Comparison of ENCODE assay signal across 1 cellular context in genomic region chr5:34526682-34527305, GRCh38.
TF ChIP-seq lines count a peak whose summit lies in the region.

No MANE protein-coding gene starts in this region.

TF ChIP-seq in K562, 482 proteins besides CTCF, POLR2A, EP300 and RAD21 (continued from another document and continues in another):
- peak; percentile 73; the same call in 1 of the 2 replicates for TF ChIP-seq CTBP1 (IDR thresholded peaks at IDR 0.05; ENCODE audit: borderline replicate concordance)
- TF ChIP-seq MTA1 (IDR thresholded peaks at IDR 0.05; ENCODE audit: borderline replicate concordance), result no peak
- no peak for TF ChIP-seq HMG20B (CRISPR knock-in tag; IDR thresholded peaks at IDR 0.05)
- no peak for TF ChIP-seq TAF15 (IDR thresholded peaks at IDR 0.05; ENCODE audit: low read depth, low read length)
- no peak for TF ChIP-seq ZNF143 (CRISPR knock-in tag; IDR thresholded peaks at IDR 0.05)
- no peak for TF ChIP-seq GATAD2A (IDR thresholded peaks at IDR 0.05)
- no peak for TF ChIP-seq EGR1 (conservative IDR thresholded peaks at IDR 0.05)
- no peak for TF ChIP-seq CBFB (CRISPR knock-in tag; IDR thresholded peaks at IDR 0.05)
- TF ChIP-seq ZBTB11 (CRISPR knock-in tag; IDR thresholded peaks at IDR 0.05), result no peak; a peak in 1 of 6 replicates
- TF ChIP-seq IRF1 (CRISPR knock-in tag; IDR thresholded peaks at IDR 0.05; ENCODE audit: borderline replicate concordance), result no peak
- TF ChIP-seq ARID1B (IDR thresholded peaks at IDR 0.05), result peak; percentile 89
- TF ChIP-seq SFPQ (IDR thresholded peaks at IDR 0.05; ENCODE audit: low read depth, low read length), result no peak
- no peak for TF ChIP-seq ARNT (IDR thresholded peaks at IDR 0.05)
- no peak for TF ChIP-seq ZBED1 (IDR thresholded peaks at IDR 0.05)
- TF ChIP-seq GTF2F1 (IDR thresholded peaks at IDR 0.05; ENCODE audit: low read depth, low read length), result no peak
- TF ChIP-seq CCAR2 (IDR thresholded peaks at IDR 0.05; ENCODE audit: low read depth, low read length), result no peak
- TF ChIP-seq ZNF146 (CRISPR knock-in tag; IDR thresholded peaks at IDR 0.05; ENCODE audit: unreplicated experiment), result no peak
- TF ChIP-seq PCBP2 (IDR thresholded peaks at IDR 0.05; ENCODE audit: low read depth, low read length, poor library complexity, severe bottlenecking), result no peak
- peak; percentile 28 for TF ChIP-seq MGA (IDR thresholded peaks at IDR 0.05)
- no peak for TF ChIP-seq FIP1L1 (IDR thresholded peaks at IDR 0.05; ENCODE audit: low read depth, low read length, poor library complexity, severe bottlenecking)
- TF ChIP-seq GMEB1 (CRISPR knock-in tag; IDR thresholded peaks at IDR 0.05), result no peak
- no peak for TF ChIP-seq RBM22 (IDR thresholded peaks at IDR 0.05; ENCODE audit: low read depth, low read length, poor library complexity, severe bottlenecking)
- TF ChIP-seq HINFP (tag; conservative IDR thresholded peaks at IDR 0.05; ENCODE audit: low read depth), result no peak
- TF ChIP-seq PREB (CRISPR knock-in tag; IDR thresholded peaks at IDR 0.05), result no peak
- no peak for TF ChIP-seq ZBTB7A (IDR thresholded peaks at IDR 0.05; ENCODE audit: borderline replicate concordance, control insufficient read depth, low read depth, low read length)
- no peak for TF ChIP-seq NFE2 (IDR thresholded peaks at IDR 0.05; ENCODE audit: low read depth)
- no peak for TF ChIP-seq TAF9B (IDR thresholded peaks at IDR 0.05; ENCODE audit: partially characterized antibody)
- TF ChIP-seq MAFG (tag; conservative IDR thresholded peaks at IDR 0.05), result no peak
- TF ChIP-seq DNMT1 (IDR thresholded peaks at IDR 0.05), result no peak
- no peak for TF ChIP-seq MCM2 (IDR thresholded peaks at IDR 0.05; ENCODE audit: low read depth)
- peak; percentile 70; the same call in 1 of the 2 replicates for TF ChIP-seq CHAMP1 (IDR thresholded peaks at IDR 0.05)
- TF ChIP-seq ZNF764 (CRISPR knock-in tag; IDR thresholded peaks at IDR 0.05; ENCODE audit: low read depth), result no peak
- TF ChIP-seq PRMT5 (CRISPR knock-in tag; IDR thresholded peaks at IDR 0.05), result no peak
- TF ChIP-seq ZZZ3 (IDR thresholded peaks at IDR 0.05), result no peak
- no peak for TF ChIP-seq HDGF (IDR thresholded peaks at IDR 0.05)
- TF ChIP-seq PCBP1 (IDR thresholded peaks at IDR 0.05; ENCODE audit: low read depth, low read length, poor library complexity, severe bottlenecking), result no peak
